Comparison of ENCODE assay signal across 1 cellular context in the genomic region with DNA sequence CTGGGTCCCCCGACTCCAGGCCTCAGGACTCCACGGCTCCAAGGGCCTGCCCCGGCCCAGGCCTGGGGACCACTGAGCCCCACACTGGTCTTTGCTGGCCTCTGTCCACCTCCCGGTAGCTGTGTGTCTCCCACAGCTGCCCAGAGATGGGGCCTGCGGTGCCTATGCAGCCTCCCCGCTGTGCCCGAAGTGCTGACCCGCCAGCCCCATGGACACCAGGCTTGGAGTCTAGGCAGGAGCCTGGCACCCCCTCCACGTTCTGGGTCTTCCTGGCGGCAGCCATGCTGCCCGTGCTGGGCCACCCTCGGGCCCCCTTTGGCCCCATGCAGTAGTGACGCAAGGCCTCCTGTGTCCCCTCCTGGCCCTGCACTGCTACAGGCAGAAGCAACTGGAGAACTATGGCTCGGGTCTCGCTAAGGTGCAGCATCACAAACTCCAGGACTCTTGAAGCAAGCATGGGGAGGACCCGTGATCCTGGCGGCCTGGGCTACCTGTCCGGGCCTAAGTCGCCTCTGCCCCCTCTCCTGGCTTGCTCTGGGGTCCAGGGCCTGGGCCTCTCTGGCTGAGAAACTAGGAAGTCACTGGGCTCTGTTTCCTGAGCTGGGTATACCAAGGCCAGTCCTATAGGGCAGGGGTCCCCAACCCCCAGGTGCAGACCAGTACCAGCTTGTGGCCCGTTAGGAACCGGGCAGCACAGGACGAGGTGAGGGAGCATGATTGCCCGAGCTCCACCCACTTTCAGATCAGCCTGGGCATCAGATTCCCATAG.
TF ChIP-seq lines count a peak whose summit lies in the region.

No MANE protein-coding gene starts in this region.

TF ChIP-seq in HepG2, 621 proteins besides CTCF, POLR2A, EP300 and RAD21 (continued from another document and continues in another):
- TF ChIP-seq, protein P1, sequence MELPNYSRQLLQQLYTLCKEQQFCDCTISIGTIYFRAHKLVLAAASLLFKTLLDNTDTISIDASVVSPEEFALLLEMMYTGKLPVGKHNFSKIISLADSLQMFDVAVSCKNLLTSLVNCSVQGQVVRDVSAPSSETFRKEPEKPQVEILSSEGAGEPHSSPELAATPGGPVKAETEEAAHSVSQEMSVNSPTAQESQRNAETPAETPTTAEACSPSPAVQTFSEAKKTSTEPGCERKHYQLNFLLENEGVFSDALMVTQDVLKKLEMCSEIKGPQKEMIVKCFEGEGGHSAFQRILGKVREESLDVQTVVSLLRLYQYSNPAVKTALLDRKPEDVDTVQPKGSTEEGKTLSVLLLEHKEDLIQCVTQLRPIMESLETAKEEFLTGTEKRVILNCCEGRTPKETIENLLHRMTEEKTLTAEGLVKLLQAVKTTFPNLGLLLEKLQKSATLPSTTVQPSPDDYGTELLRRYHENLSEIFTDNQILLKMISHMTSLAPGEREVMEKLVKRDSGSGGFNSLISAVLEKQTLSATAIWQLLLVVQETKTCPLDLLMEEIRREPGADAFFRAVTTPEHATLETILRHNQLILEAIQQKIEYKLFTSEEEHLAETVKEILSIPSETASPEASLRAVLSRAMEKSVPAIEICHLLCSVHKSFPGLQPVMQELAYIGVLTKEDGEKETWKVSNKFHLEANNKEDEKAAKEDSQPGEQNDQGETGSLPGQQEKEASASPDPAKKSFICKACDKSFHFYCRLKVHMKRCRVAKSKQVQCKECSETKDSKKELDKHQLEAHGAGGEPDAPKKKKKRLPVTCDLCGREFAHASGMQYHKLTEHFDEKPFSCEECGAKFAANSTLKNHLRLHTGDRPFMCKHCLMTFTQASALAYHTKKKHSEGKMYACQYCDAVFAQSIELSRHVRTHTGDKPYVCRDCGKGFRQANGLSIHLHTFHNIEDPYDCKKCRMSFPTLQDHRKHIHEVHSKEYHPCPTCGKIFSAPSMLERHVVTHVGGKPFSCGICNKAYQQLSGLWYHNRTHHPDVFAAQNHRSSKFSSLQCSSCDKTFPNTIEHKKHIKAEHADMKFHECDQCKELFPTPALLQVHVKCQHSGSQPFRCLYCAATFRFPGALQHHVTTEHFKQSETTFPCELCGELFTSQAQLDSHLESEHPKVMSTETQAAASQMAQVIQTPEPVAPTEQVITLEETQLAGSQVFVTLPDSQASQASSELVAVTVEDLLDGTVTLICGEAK (IDR thresholded peaks at IDR 0.05) = no peak
- TF ChIP-seq, protein P1 (CRISPR knock-in tag; IDR thresholded peaks at IDR 0.05) = 0 out of 2 replicates have a peak, but pooled peaks have one; percentile 28
- no peak for TF ChIP-seq SYNCRIP (IDR thresholded peaks at IDR 0.05; ENCODE audit: insufficient read depth, low read depth, low read length)
- TF ChIP-seq NFYC (CRISPR knock-in tag; IDR thresholded peaks at IDR 0.05) = 0 out of 2 replicates have a peak, but pooled peaks have one; percentile 12
- peak; percentile 4; the same call in 1 of the 2 replicates for TF ChIP-seq ERF (CRISPR knock-in tag; IDR thresholded peaks at IDR 0.05)
- TF ChIP-seq ZFY (CRISPR knock-in tag; IDR thresholded peaks at IDR 0.05) = peak; percentile 65
- peak; percentile 41 for TF ChIP-seq GATAD2A (CRISPR knock-in tag; IDR thresholded peaks at IDR 0.05)
- TF ChIP-seq, protein P2, sequence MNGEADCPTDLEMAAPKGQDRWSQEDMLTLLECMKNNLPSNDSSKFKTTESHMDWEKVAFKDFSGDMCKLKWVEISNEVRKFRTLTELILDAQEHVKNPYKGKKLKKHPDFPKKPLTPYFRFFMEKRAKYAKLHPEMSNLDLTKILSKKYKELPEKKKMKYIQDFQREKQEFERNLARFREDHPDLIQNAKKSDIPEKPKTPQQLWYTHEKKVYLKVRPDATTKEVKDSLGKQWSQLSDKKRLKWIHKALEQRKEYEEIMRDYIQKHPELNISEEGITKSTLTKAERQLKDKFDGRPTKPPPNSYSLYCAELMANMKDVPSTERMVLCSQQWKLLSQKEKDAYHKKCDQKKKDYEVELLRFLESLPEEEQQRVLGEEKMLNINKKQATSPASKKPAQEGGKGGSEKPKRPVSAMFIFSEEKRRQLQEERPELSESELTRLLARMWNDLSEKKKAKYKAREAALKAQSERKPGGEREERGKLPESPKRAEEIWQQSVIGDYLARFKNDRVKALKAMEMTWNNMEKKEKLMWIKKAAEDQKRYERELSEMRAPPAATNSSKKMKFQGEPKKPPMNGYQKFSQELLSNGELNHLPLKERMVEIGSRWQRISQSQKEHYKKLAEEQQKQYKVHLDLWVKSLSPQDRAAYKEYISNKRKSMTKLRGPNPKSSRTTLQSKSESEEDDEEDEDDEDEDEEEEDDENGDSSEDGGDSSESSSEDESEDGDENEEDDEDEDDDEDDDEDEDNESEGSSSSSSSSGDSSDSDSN (CRISPR knock-in tag; IDR thresholded peaks at IDR 0.05) = 0 out of 2 replicates have a peak, but pooled peaks have one; percentile 67
- 0 out of 2 replicates have a peak, but pooled peaks have one; percentile 36 for TF ChIP-seq ZC3H4 (CRISPR knock-in tag; IDR thresholded peaks at IDR 0.05; ENCODE audit: borderline replicate concordance)
- TF ChIP-seq, protein P3, sequence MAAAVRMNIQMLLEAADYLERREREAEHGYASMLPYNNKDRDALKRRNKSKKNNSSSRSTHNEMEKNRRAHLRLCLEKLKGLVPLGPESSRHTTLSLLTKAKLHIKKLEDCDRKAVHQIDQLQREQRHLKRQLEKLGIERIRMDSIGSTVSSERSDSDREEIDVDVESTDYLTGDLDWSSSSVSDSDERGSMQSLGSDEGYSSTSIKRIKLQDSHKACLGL (CRISPR knock-in tag; IDR thresholded peaks at IDR 0.05) = 0 out of 2 replicates have a peak, but pooled peaks have one; percentile 17
- TF ChIP-seq, protein P4, sequence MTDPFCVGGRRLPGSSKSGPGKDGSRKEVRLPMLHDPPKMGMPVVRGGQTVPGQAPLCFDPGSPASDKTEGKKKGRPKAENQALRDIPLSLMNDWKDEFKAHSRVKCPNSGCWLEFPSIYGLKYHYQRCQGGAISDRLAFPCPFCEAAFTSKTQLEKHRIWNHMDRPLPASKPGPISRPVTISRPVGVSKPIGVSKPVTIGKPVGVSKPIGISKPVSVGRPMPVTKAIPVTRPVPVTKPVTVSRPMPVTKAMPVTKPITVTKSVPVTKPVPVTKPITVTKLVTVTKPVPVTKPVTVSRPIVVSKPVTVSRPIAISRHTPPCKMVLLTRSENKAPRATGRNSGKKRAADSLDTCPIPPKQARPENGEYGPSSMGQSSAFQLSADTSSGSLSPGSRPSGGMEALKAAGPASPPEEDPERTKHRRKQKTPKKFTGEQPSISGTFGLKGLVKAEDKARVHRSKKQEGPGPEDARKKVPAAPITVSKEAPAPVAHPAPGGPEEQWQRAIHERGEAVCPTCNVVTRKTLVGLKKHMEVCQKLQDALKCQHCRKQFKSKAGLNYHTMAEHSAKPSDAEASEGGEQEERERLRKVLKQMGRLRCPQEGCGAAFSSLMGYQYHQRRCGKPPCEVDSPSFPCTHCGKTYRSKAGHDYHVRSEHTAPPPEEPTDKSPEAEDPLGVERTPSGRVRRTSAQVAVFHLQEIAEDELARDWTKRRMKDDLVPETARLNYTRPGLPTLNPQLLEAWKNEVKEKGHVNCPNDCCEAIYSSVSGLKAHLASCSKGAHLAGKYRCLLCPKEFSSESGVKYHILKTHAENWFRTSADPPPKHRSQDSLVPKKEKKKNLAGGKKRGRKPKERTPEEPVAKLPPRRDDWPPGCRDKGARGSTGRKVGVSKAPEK (CRISPR knock-in tag; IDR thresholded peaks at IDR 0.05; ENCODE audit: borderline replicate concordance) = no peak
- peak; percentile 15 for TF ChIP-seq TAF15 (IDR thresholded peaks at IDR 0.05; ENCODE audit: low read depth, low read length, poor library complexity, severe bottlenecking)
- no peak for TF ChIP-seq ZNF564 (CRISPR knock-in tag; IDR thresholded peaks at IDR 0.05)
- TF ChIP-seq ZKSCAN8 (CRISPR knock-in tag; IDR thresholded peaks at IDR 0.05; ENCODE audit: borderline replicate concordance) = no peak
- TF ChIP-seq MEIS2 (CRISPR knock-in tag; IDR thresholded peaks at IDR 0.05) = peak; percentile 14; the same call in 1 of the 2 replicates
- TF ChIP-seq, protein P5, sequence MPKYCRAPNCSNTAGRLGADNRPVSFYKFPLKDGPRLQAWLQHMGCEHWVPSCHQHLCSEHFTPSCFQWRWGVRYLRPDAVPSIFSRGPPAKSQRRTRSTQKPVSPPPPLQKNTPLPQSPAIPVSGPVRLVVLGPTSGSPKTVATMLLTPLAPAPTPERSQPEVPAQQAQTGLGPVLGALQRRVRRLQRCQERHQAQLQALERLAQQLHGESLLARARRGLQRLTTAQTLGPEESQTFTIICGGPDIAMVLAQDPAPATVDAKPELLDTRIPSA (CRISPR knock-in tag; IDR thresholded peaks at IDR 0.05; ENCODE audit: borderline replicate concordance) = no peak
- no peak for TF ChIP-seq ZNF570 (CRISPR knock-in tag; IDR thresholded peaks at IDR 0.05; ENCODE audit: borderline replicate concordance)
- TF ChIP-seq SNAI1 (CRISPR knock-in tag; IDR thresholded peaks at IDR 0.05; ENCODE audit: borderline replicate concordance) = peak; percentile 69; the same call in 1 of the 2 replicates
- TF ChIP-seq HOXA3 (CRISPR knock-in tag; IDR thresholded peaks at IDR 0.05) = peak; percentile 11; the same call in 1 of the 2 replicates
- TF ChIP-seq ZNF235 (CRISPR knock-in tag; IDR thresholded peaks at IDR 0.05; ENCODE audit: borderline replicate concordance) = 0 out of 2 replicates have a peak, but pooled peaks have one; percentile 1
- TF ChIP-seq AGO2 (optimal IDR thresholded peaks at IDR 0.05; ENCODE audit: low read depth, low read length) = peak; percentile 74
- 0 out of 2 replicates have a peak, but pooled peaks have one; percentile 46 for TF ChIP-seq HNRNPL (IDR thresholded peaks at IDR 0.05; ENCODE audit: low read depth, low read length)
- TF ChIP-seq ZNF782 (CRISPR knock-in tag; IDR thresholded peaks at IDR 0.05; ENCODE audit: borderline replicate concordance) = 0 out of 2 replicates have a peak, but pooled peaks have one; percentile 34
- TF ChIP-seq, protein P6, sequence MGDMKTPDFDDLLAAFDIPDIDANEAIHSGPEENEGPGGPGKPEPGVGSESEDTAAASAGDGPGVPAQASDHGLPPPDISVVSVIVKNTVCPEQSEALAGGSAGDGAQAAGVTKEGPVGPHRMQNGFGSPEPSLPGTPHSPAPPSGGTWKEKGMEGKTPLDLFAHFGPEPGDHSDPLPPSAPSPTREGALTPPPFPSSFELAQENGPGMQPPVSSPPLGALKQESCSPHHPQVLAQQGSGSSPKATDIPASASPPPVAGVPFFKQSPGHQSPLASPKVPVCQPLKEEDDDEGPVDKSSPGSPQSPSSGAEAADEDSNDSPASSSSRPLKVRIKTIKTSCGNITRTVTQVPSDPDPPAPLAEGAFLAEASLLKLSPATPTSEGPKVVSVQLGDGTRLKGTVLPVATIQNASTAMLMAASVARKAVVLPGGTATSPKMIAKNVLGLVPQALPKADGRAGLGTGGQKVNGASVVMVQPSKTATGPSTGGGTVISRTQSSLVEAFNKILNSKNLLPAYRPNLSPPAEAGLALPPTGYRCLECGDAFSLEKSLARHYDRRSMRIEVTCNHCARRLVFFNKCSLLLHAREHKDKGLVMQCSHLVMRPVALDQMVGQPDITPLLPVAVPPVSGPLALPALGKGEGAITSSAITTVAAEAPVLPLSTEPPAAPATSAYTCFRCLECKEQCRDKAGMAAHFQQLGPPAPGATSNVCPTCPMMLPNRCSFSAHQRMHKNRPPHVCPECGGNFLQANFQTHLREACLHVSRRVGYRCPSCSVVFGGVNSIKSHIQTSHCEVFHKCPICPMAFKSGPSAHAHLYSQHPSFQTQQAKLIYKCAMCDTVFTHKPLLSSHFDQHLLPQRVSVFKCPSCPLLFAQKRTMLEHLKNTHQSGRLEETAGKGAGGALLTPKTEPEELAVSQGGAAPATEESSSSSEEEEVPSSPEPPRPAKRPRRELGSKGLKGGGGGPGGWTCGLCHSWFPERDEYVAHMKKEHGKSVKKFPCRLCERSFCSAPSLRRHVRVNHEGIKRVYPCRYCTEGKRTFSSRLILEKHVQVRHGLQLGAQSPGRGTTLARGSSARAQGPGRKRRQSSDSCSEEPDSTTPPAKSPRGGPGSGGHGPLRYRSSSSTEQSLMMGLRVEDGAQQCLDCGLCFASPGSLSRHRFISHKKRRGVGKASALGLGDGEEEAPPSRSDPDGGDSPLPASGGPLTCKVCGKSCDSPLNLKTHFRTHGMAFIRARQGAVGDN (CRISPR knock-in tag; IDR thresholded peaks at IDR 0.05) = peak; percentile 57
- no peak for TF ChIP-seq HOXA5 (CRISPR knock-in tag; IDR thresholded peaks at IDR 0.05)
- 0 out of 2 replicates have a peak, but pooled peaks have one; percentile 37 for TF ChIP-seq TGIF2 (CRISPR knock-in tag; IDR thresholded peaks at IDR 0.05)
- peak; percentile 38; the same call in 1 of the 2 replicates for TF ChIP-seq FOXO1 (CRISPR knock-in tag; IDR thresholded peaks at IDR 0.05)
- TF ChIP-seq MXI1 (IDR thresholded peaks at IDR 0.05; ENCODE audit: borderline replicate concordance, low read depth, low read length) = 0 out of 3 replicates have a peak, but pooled peaks have one; percentile 15
- TF ChIP-seq TBX2 (CRISPR knock-in tag; IDR thresholded peaks at IDR 0.05; ENCODE audit: borderline replicate concordance) = 0 out of 2 replicates have a peak, but pooled peaks have one; percentile 26
- TF ChIP-seq ZNF746 (CRISPR knock-in tag; IDR thresholded peaks at IDR 0.05) = peak; percentile 8; the same call in 1 of the 2 replicates
- TF ChIP-seq ETV5 (CRISPR knock-in tag; IDR thresholded peaks at IDR 0.05; ENCODE audit: borderline replicate concordance) = 0 out of 2 replicates have a peak, but pooled peaks have one; percentile 14
- peak; percentile 47 for TF ChIP-seq CEBPG (CRISPR knock-in tag; IDR thresholded peaks at IDR 0.05)
- no peak for TF ChIP-seq ELF4 (CRISPR knock-in tag; IDR thresholded peaks at IDR 0.05; ENCODE audit: borderline replicate concordance)
- peak; percentile 55; the same call in 1 of the 2 replicates for TF ChIP-seq ZNF558 (CRISPR knock-in tag; IDR thresholded peaks at IDR 0.05; ENCODE audit: borderline replicate concordance)
